Comparison of ENCODE assay signal across 32 cellular contexts in the genomic region with DNA sequence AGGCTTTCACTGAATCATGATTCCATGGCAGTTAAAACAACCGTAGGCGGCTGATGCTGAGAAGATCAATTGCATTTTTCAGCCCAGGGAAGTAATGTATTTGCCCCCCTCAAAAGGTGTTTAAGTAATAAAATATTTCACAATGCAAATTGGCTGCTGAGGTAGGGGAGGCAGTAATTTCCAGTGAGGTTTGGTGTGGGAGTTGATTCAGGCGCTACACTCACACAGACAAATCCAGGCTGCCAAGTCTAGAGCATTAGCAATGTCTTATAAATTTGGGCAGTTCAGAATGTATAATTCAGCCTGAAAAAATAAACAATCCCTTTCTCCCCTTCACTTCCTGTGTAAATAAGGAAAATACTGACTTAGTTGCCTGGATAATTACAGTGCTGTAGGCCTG.
"Had no signal": no experiment of that assay in that cellular context is flagged by ENCODE, and none has a peak within 500 bp of the region (broad histone marks: within the 10 kb centered on the region; RNA-seq: fewer than 3 reads in every experiment).

No MANE protein-coding gene starts in this region.

- DNase-seq: activated B cell treated with CpG ODN at 0.5 μM for 24 hours; activated CD4-positive, alpha-beta memory T cell treated with anti-CD3 and anti-CD28 coated beads for 36 hours; activated CD4-positive, alpha-beta T cell treated with anti-CD3 and anti-CD28 coated beads for 4 hours; activated CD4-positive, alpha-beta T cell treated with anti-CD3 and anti-CD28 coated beads, Interleukin-2, amount 10 ng/mL, durations not matched to agents 24 days and 14 days; activated CD4-positive, alpha-beta T cell treated with anti-CD3 and anti-CD28 coated beads, Interleukin-2, amount 50 U/mL, for 1 hour; activated CD4-positive, alpha-beta T cell treated with anti-CD3 and anti-CD28 coated beads, Interleukin-2, amount 50 U/mL, for 4 hours; activated CD4-positive, CD25-positive, alpha-beta regulatory T cell treated with anti-CD3 and anti-CD28 coated beads, Interleukin-2, amount 50 U/mL, for 72 hours; activated CD8-positive, alpha-beta memory T cell treated with anti-CD3 and anti-CD28 coated beads, Interleukin-2, amount 50 U/mL, for 4 hours; activated CD8-positive, alpha-beta T cell treated with anti-CD3 and anti-CD28 coated beads for 36 hours; activated effector memory CD4-positive, alpha-beta T cell treated with anti-CD3 and anti-CD28 coated beads, Interleukin-2, amount 50 U/mL, for 16 hours; activated gamma-delta T cell treated with Interleukin-2 at 50 U/mL for 16 hours; activated naive CD4-positive, alpha-beta T cell; activated naive CD4-positive, alpha-beta T cell treated with anti-CD3 and anti-CD28 coated beads for 36 hours; activated naive CD4-positive, alpha-beta T cell treated with anti-CD3 and anti-CD28 coated beads, Interleukin-2, amount 50 U/mL, for 16 hours; activated naive CD8-positive, alpha-beta T cell treated with anti-CD3 and anti-CD28 coated beads for 36 hours; activated T-cell treated with anti-CD3 and anti-CD28 coated beads for 4 hours; activated T-cell treated with anti-CD3 and anti-CD28 coated beads, Interleukin-2, amount 50 U/mL, for 1 hour; activated T-cell treated with anti-CD3 and anti-CD28 coated beads, Interleukin-2, amount 50 U/mL, for 4 hours; activated T-cell treated with anti-CD3 and anti-CD28 coated beads, Interleukin-2, amount 50 U/mL, for 72 hours; adrenal gland; amniotic stem cell; aorta; body of pancreas; brain microvascular endothelial cell; central memory CD4-positive, alpha-beta T cell; T-helper 1 cell; T-helper 2 cell; T-helper 9 cell had no signal

- H3K27me3 ChIP-seq: adrenal gland, body of pancreas, brain microvascular endothelial cell, breast epithelium had no signal

- ATAC-seq: activated CD8-positive, alpha-beta T cell treated with anti-CD3 and anti-CD28 coated beads for 36 hours; activated naive CD4-positive, alpha-beta T cell treated with anti-CD3 and anti-CD28 coated beads, Interleukin-2, amount 50 U/mL, for 72 hours; activated T-cell treated with anti-CD3 and anti-CD28 coated beads, Interleukin-2, amount 50 U/mL, for 4 hours; activated T-cell treated with anti-CD3 and anti-CD28 coated beads, Interleukin-2, amount 50 U/mL, for 72 hours; activated T-helper 17 cell treated with anti-CD3 and anti-CD28 coated beads, Interleukin-2, amount 50 U/mL, for 72 hours; body of pancreas had no signal

- H3K36me3 ChIP-seq: adrenal gland, brain microvascular endothelial cell, breast epithelium had no signal

- H3K4me1 ChIP-seq: adrenal gland, body of pancreas, breast epithelium had no signal

- H3K4me3 ChIP-seq: adrenal gland, body of pancreas, breast epithelium had no signal

- H3K27ac ChIP-seq: adrenal gland, body of pancreas, brain microvascular endothelial cell, breast epithelium, VCaP had no signal

- H3K9me3 ChIP-seq: adrenal gland, body of pancreas, breast epithelium had no signal
